25 cellular contexts compared by ENCODE assay signal in the genomic region with DNA sequence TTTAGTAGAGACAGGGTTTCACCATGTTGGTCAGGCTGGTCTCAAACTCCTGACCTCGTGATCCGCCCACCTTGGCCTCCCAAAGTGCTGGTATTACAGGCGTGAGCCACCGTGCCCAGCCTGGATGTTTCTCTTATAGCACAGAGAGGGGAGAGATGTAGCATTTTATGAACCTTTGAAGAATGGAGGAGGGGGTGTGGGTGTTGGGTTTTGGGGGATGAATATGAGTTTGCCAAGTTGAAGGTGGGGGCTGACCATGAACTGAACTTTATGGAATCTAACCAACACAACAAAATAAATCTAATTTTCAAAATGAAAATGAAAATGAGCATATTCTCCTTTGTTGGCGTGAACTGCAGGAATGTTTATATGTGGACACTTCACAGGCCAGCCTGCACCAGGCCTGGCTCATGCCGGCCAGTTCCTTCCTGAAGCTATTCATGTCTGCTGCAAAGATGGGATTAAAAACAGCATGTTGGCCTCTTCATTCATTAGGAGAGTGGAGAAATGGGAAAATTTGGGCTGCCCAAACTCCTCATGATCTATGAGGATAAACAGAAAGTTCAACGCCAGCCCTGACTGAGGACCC.
"Had no signal": no experiment of that assay in that cellular context is flagged by ENCODE, and none has a peak within 500 bp of the region (broad histone marks: within the 10 kb centered on the region; RNA-seq: fewer than 3 reads in every experiment).

No MANE protein-coding gene starts in this region.

- H3K4me3 ChIP-seq: MG63, SJCRH30 had no signal

- H3K4me1 ChIP-seq: SJCRH30 had no signal

- ATAC-seq: HepG2, T-cell had no signal

- H3K27ac ChIP-seq: SJCRH30 had no signal

- H3K9me3 ChIP-seq: SJCRH30 had no signal

- FAIRE-seq: HepG2, RCC 7860 had no signal

- DNase-seq: IMR-90, Karpas-422, KG1, MG63, NCI-H1092, NCI-H1105 treated with DMSO at 0.1 percent for 48 hours, NCI-H1417 treated with DMSO at 0.1 percent for 48 hours, NCI-H146, NCI-H1694 treated with DMSO at 0.1 percent for 48 hours, NCI-H1930, NCI-H2081 treated with DMSO at 0.1 percent for 48 hours, NCI-H2171, NCI-H226, NCI-H446, NCI-H510A, NCI-H524 treated with DMSO at 0.1 percent for 48 hours, NCI-H69, NCI-H774, RPMI8226, SHP77 treated with DMSO at 0.1 percent for 48 hours, SJCRH30, SW 1271, T-cell had no signal

- H3K36me3 ChIP-seq: MG63, SJCRH30 had no signal
